Comparison of ENCODE assay signal across 24 cellular contexts in the genomic region with DNA sequence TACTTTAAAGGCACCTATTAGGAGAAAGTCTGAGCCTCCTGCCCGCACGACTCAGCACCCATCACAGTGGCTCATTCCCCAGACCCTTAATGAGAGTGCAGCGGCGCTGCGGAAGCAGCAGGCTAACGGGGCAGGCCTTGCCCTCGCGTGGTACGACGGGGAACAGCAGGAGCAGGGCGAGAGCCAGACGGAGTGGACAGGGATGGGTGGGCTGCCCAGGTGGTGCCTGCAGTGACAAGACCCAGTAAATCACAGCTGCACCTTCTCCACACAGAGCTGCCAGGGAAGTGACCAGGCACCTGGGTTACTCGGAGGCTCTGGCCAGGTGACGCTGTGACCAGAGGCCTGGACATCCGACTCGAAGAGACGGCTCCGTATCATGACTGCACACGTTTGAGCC.
DNase-seq lines count a peak whose midpoint lies in the region; ATAC-seq, FAIRE-seq and TF ChIP-seq lines count a peak whose summit lies in the region.
"Had no signal": no experiment of that assay in that cellular context is flagged by ENCODE, and none has a peak within 500 bp of the region (broad histone marks: within the 10 kb centered on the region; RNA-seq: fewer than 3 reads in every experiment).

No MANE protein-coding gene starts in this region.

- DNase-seq in Right ventricle myocardium inferior (ENCODE audit: missing footprints): peak; percentile 43
- DNase-seq in left ventricle myocardium superior: no peak
- DNase-seq in chondrocyte (ENCODE audit: low spot score): no peak
- DNase-seq in ascending aorta (ENCODE audit: low spot score in 2 of 2): no peak
- no peak for DNase-seq in HTR-8/SVneo (ENCODE audit: insufficient read length, low spot score)
- DNase-seq in H4 (ENCODE audit: low spot score): no peak
- DNase-seq: Caco-2; CD4-positive, CD25-positive, alpha-beta regulatory T cell; DMS153; EL; GDM1; GOT3; HFFc6 had no signal

- no peaks in the 10 kb centered on the region for H4K20me1 ChIP-seq in neural cell (ENCODE audit: insufficient read depth)
- H4K20me1 ChIP-seq: BLaER1 had no signal

- ATAC-seq in Right ventricle myocardium inferior: no peak
- no peak for ATAC-seq in left ventricle myocardium superior
- ATAC-seq in GM21447 (IDR thresholded peaks at IDR 0.05; ENCODE audit: unreplicated experiment): no peak
- ATAC-seq: CD8-positive, alpha-beta T cell; GM12878 had no signal

- H3K4me1 ChIP-seq in ascending aorta: no peaks in the 10 kb centered on the region
- H3K4me1 ChIP-seq: Caco-2, HAP-1 had no signal

- intact Hi-C loops in Right ventricle myocardium inferior (cut with DNase I) (no loop called here), left ventricle myocardium superior (cut with micrococcal nuclease) (no loop called here), ascending aorta (cut with DNase I) (no loop called here)

- no peak for TF ChIP-seq EP300 in neural cell (conservative IDR thresholded peaks at IDR 0.05; ENCODE audit: poor library complexity, severe bottlenecking)

- H3K36me3 ChIP-seq in neural cell (ENCODE audit: insufficient read depth, low read length): no peaks in the 10 kb centered on the region
- peaks cover 5 to 10% of the 10 kb centered on the region in 2 donors for H3K36me3 ChIP-seq in ascending aorta
- H3K36me3 ChIP-seq: HAP-1 had no signal

- H3K27me3 ChIP-seq in neural cell (ENCODE audit: insufficient read depth, low read depth, low read length) (no peaks in the 10 kb centered on the region), ascending aorta (no peaks in the 10 kb centered on the region)
- H3K27me3 ChIP-seq: BLaER1 had no signal

- H3K9me3 ChIP-seq in neural cell (ENCODE audit: low read length) (no peaks in the 10 kb centered on the region), ascending aorta (no peaks in the 10 kb centered on the region)
- H3K9me3 ChIP-seq: BLaER1, Caco-2, HAP-1 had no signal

- no peak overlapping the region for H3K4me2 ChIP-seq in neural cell (ENCODE audit: low read length)
- H3K4me2 ChIP-seq: BLaER1 had no signal

- no peak overlapping the region for H3K9ac ChIP-seq in neural cell (ENCODE audit: low read length)
- H3K9ac ChIP-seq: BLaER1 had no signal

- H3K27ac ChIP-seq in neural cell (ENCODE audit: low read length) (no peak overlapping the region), ascending aorta (no peak overlapping the region)
- H3K27ac ChIP-seq: 22Rv1, BLaER1, C4-2B had no signal

- H3K27ac Mint-ChIP-seq in chondrocyte (ENCODE audit: unreplicated experiment): peak overlapping the region; percentile 49
- H3K27ac Mint-ChIP-seq: B cell; CD4-positive, CD25-positive, alpha-beta regulatory T cell; CD8-positive, alpha-beta T cell; HFFc6 had no signal

- H3K79me2 ChIP-seq in neural cell (replicated peaks; ENCODE audit: insufficient read depth, low read length): no peaks in the 10 kb centered on the region

- peaks cover 10% of the 10 kb centered on the region for H3K36me3 Mint-ChIP-seq in chondrocyte (ENCODE audit: low read depth)

- H3K27me3 Mint-ChIP-seq in chondrocyte (ENCODE audit: low read depth): no peaks in the 10 kb centered on the region
- H3K27me3 Mint-ChIP-seq: B cell; CD4-positive, CD25-positive, alpha-beta regulatory T cell had no signal

- no peaks in the 10 kb centered on the region for H3K4me1 Mint-ChIP-seq in chondrocyte (ENCODE audit: low read depth)
- H3K4me1 Mint-ChIP-seq: B cell; CD4-positive, CD25-positive, alpha-beta regulatory T cell had no signal

- no peak overlapping the region for H3K4me3 Mint-ChIP-seq in chondrocyte (ENCODE audit: unreplicated experiment)
- H3K4me3 Mint-ChIP-seq: B cell; CD4-positive, CD25-positive, alpha-beta regulatory T cell; CD8-positive, alpha-beta T cell; HFFc6 had no signal

- no peaks in the 10 kb centered on the region for H3K9me2 ChIP-seq in neural cell (ENCODE audit: insufficient read depth, low read length)

- no peaks in the 10 kb centered on the region for H3F3A ChIP-seq in neural cell (ENCODE audit: insufficient read depth, low read length, poor library complexity, severe bottlenecking)

- no peaks in the 10 kb centered on the region for H3K9me3 Mint-ChIP-seq in chondrocyte (ENCODE audit: low read depth)
- H3K9me3 Mint-ChIP-seq: CD4-positive, CD25-positive, alpha-beta regulatory T cell; CD8-positive, alpha-beta T cell; HFFc6 had no signal

- no peak for FAIRE-seq in HTR-8/SVneo (lab: Jason Lieb, UNC)
- FAIRE-seq: A204.1, GM12878, GM19239 had no signal

- TF ChIP-seq CTCF in chondrocyte (IDR thresholded peaks at IDR 0.05): no peak
- peak; percentile 18 for TF ChIP-seq CTCF in neural cell (IDR thresholded peaks at IDR 0.05; ENCODE audit: poor library complexity, severe bottlenecking)
- no peak for TF ChIP-seq CTCF in ascending aorta (IDR thresholded peaks at IDR 0.05)

- TF ChIP-seq RAD21 in neural cell (conservative IDR thresholded peaks at IDR 0.05): no peak

- no peak overlapping the region for H3K4me3 ChIP-seq in neural cell (ENCODE audit: low read length)
- no peak overlapping the region for H3K4me3 ChIP-seq in ascending aorta
- H3K4me3 ChIP-seq: BLaER1, GM12878, HAP-1 had no signal

- H2AFZ ChIP-seq in neural cell (ENCODE audit: low read depth, low read length): no peak overlapping the region

TF ChIP-seq in neural cell, 6 proteins besides CTCF, POLR2A, EP300 and RAD21:
- TF ChIP-seq, protein P1, sequence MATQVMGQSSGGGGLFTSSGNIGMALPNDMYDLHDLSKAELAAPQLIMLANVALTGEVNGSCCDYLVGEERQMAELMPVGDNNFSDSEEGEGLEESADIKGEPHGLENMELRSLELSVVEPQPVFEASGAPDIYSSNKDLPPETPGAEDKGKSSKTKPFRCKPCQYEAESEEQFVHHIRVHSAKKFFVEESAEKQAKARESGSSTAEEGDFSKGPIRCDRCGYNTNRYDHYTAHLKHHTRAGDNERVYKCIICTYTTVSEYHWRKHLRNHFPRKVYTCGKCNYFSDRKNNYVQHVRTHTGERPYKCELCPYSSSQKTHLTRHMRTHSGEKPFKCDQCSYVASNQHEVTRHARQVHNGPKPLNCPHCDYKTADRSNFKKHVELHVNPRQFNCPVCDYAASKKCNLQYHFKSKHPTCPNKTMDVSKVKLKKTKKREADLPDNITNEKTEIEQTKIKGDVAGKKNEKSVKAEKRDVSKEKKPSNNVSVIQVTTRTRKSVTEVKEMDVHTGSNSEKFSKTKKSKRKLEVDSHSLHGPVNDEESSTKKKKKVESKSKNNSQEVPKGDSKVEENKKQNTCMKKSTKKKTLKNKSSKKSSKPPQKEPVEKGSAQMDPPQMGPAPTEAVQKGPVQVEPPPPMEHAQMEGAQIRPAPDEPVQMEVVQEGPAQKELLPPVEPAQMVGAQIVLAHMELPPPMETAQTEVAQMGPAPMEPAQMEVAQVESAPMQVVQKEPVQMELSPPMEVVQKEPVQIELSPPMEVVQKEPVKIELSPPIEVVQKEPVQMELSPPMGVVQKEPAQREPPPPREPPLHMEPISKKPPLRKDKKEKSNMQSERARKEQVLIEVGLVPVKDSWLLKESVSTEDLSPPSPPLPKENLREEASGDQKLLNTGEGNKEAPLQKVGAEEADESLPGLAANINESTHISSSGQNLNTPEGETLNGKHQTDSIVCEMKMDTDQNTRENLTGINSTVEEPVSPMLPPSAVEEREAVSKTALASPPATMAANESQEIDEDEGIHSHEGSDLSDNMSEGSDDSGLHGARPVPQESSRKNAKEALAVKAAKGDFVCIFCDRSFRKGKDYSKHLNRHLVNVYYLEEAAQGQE (IDR thresholded peaks at IDR 0.05; ENCODE audit: borderline replicate concordance): no peak
- TF ChIP-seq SMC3 (conservative IDR thresholded peaks at IDR 0.05; ENCODE audit: poor library complexity): no peak
- no peak for TF ChIP-seq EZH2 (IDR thresholded peaks at IDR 0.05; ENCODE audit: borderline replicate concordance, insufficient read depth, low read length, poor library complexity, severe bottlenecking)
- TF ChIP-seq POLR2AphosphoS5 (IDR thresholded peaks at IDR 0.05): no peak
- no peak for TF ChIP-seq TAF1 (IDR thresholded peaks at IDR 0.05; ENCODE audit: low read depth)
- no peak for TF ChIP-seq MXI1 (conservative IDR thresholded peaks at IDR 0.05; ENCODE audit: poor library complexity, severe bottlenecking)
TF ChIP-seq in neural cell: peak in this region for 0.
